15 cellular contexts compared by ENCODE assay signal in genomic region chr7:4191046-4191445, GRCh38.
DNase-seq lines count a peak whose midpoint lies in the region; ATAC-seq and TF ChIP-seq lines count a peak whose summit lies in the region.
"Had no signal": no experiment of that assay in that cellular context is flagged by ENCODE, and none has a peak within 500 bp of the region (broad histone marks: within the 10 kb centered on the region; RNA-seq: fewer than 3 reads in every experiment).

No MANE protein-coding gene starts in this region.

- intact Hi-C loops in upper lobe of right lung (cut with DNase I), result no loop called here

- peaks cover 10% of the 10 kb centered on the region for H3K4me1 Mint-ChIP-seq in GM23338
- no peaks in the 10 kb centered on the region for H3K4me1 Mint-ChIP-seq in natural killer cell treated with Interleukin-12 subunit alpha and Interleukin-12 subunit beta and Interleukin-15 and Interleukin-18, amount 100 ng/mL, for 72 hours (ENCODE audit: low read depth in 2 of 2)
- H3K4me1 Mint-ChIP-seq: CD14-positive monocyte had no signal

- H2AFZ ChIP-seq in GM23338, result no peak overlapping the region

- no peaks in the 10 kb centered on the region; the same call in 1 of the 2 replicates for H3K36me3 ChIP-seq in GM23338 (ENCODE audit: insufficient read depth)
- no peaks in the 10 kb centered on the region for H3K36me3 ChIP-seq in upper lobe of right lung

- H3K4me1 ChIP-seq in GM23338 (ENCODE audit: insufficient read depth) (no peaks in the 10 kb centered on the region), upper lobe of right lung (peaks cover 3% of the 10 kb centered on the region)
- H3K4me1 ChIP-seq: A549, Caco-2 had no signal

- CTCF ChIA-PET in RWPE1 (lab: Yijun Ruan, JAX), result interaction anchor here (0.7 kb wide), 1 partner anchor 10 kb away, joined by 5 read pairs; no protein-coding TSS in a partner anchor

- no peak for TF ChIP-seq CTCF in GM23338 (conservative IDR thresholded peaks at IDR 0.05; ENCODE audit: low read depth in 2 of 2)
- TF ChIP-seq CTCF in RWPE1 (conservative IDR thresholded peaks at IDR 0.05; ENCODE audit: low read depth), result no peak
- TF ChIP-seq CTCF in upper lobe of right lung (IDR thresholded peaks at IDR 0.05), result no peak

- no peaks in the 10 kb centered on the region; the same call in 2 of the 3 replicates for H3K9me3 Mint-ChIP-seq in GM23338
- H3K9me3 Mint-ChIP-seq in natural killer cell treated with Interleukin-12 subunit alpha and Interleukin-12 subunit beta and Interleukin-15 and Interleukin-18, amount 100 ng/mL, for 72 hours, result no peaks in the 10 kb centered on the region
- H3K9me3 Mint-ChIP-seq: CD8-positive, alpha-beta T cell had no signal

- H4K20me1 ChIP-seq in GM23338 (replicated peaks; ENCODE audit: insufficient read depth), result no peaks in the 10 kb centered on the region

- no peaks in the 10 kb centered on the region for H3K79me2 ChIP-seq in GM23338 (replicated peaks; ENCODE audit: insufficient read depth)

- H3K4me3 ChIP-seq in GM23338, result no peak overlapping the region
- H3K4me3 ChIP-seq in upper lobe of right lung, result no peak overlapping the region
- H3K4me3 ChIP-seq: A549 had no signal

- no peak overlapping the region for H3K27ac Mint-ChIP-seq in GM23338
- no peak overlapping the region for H3K27ac Mint-ChIP-seq in natural killer cell treated with Interleukin-12 subunit alpha and Interleukin-12 subunit beta and Interleukin-15 and Interleukin-18, amount 100 ng/mL, for 72 hours
- H3K27ac Mint-ChIP-seq: CD8-positive, alpha-beta T cell; HFFc6 had no signal

- peak; percentile 32 for ATAC-seq in GM23338
- peak; percentile 19 to 41 for ATAC-seq in natural killer cell treated with Interleukin-12 subunit alpha and Interleukin-12 subunit beta and Interleukin-15 and Interleukin-18, amount 100 ng/mL, for 72 hours
- peak; percentile 30 for ATAC-seq in upper lobe of right lung
- ATAC-seq in HG02840 (IDR thresholded peaks at IDR 0.05; ENCODE audit: low FRiP score, unreplicated experiment), result no peak
- ATAC-seq: CD8-positive, alpha-beta T cell; HepG2 had no signal

- H3K9me3 ChIP-seq in upper lobe of right lung, result no peaks in the 10 kb centered on the region
- H3K9me3 ChIP-seq: A549, Caco-2 had no signal

- no peak for DNase-seq in GM23338 (ENCODE audit: low spot score)
- DNase-seq in RWPE1 (ENCODE audit: low spot score), result no peak
- DNase-seq in natural killer cell treated with Interleukin-12 subunit alpha and Interleukin-12 subunit beta and Interleukin-15 and Interleukin-18, amount 100 ng/mL, for 72 hours (ENCODE audit: low spot score), result no peak
- no peak for DNase-seq in upper lobe of right lung
- no peak for DNase-seq in SIG-M5 (lab: John Stamatoyannopoulos, UW)
- DNase-seq in effector CD8-positive, alpha-beta T cell (lab: John Stamatoyannopoulos, UW), result no peak
- DNase-seq: Caco-2; CD8-positive, alpha-beta T cell; DMS53; HCEC 1CT; HFFc6 had no signal

- H3K4me3 Mint-ChIP-seq in GM23338, result no peak overlapping the region
- H3K4me3 Mint-ChIP-seq in natural killer cell treated with Interleukin-12 subunit alpha and Interleukin-12 subunit beta and Interleukin-15 and Interleukin-18, amount 100 ng/mL, for 72 hours, result no peak overlapping the region
- H3K4me3 Mint-ChIP-seq: CD14-positive monocyte; CD8-positive, alpha-beta T cell; HFFc6 had no signal

- no peak overlapping the region for H3K27ac ChIP-seq in GM23338 (ENCODE audit: low read depth)
- H3K27ac ChIP-seq in RWPE1, result peak overlapping the region; percentile 95
- H3K27ac ChIP-seq in upper lobe of right lung, result no peak overlapping the region
- H3K27ac ChIP-seq: A549 had no signal

- no peaks in the 10 kb centered on the region for H3K9me2 ChIP-seq in GM23338 (ENCODE audit: insufficient read depth)

- POLR2A ChIA-PET in RWPE1 (lab: Yijun Ruan, JAX; ENCODE audit: low non-redundant PET), result no interaction called here

- H3K4me2 ChIP-seq in GM23338, result no peak overlapping the region
- H3K4me2 ChIP-seq: A549 had no signal

- H3K27me3 Mint-ChIP-seq in GM23338 (ENCODE audit: insufficient read depth, low read depth, poor library complexity), result peaks cover 8% of the 10 kb centered on the region
- H3K27me3 Mint-ChIP-seq in natural killer cell treated with Interleukin-12 subunit alpha and Interleukin-12 subunit beta and Interleukin-15 and Interleukin-18, amount 100 ng/mL, for 72 hours, result peaks cover 0 to 2% of the 10 kb centered on the region in 2 donors

- H3K36me3 Mint-ChIP-seq in GM23338 (ENCODE audit: low read depth), result no peaks in the 10 kb centered on the region; the same call in 2 of the 3 replicates
- H3K36me3 Mint-ChIP-seq in natural killer cell treated with Interleukin-12 subunit alpha and Interleukin-12 subunit beta and Interleukin-15 and Interleukin-18, amount 100 ng/mL, for 72 hours, result no peaks in the 10 kb centered on the region
- H3K36me3 Mint-ChIP-seq: CD14-positive monocyte; CD8-positive, alpha-beta T cell had no signal

- H3K27me3 ChIP-seq in GM23338 (ENCODE audit: insufficient read depth), result no peaks in the 10 kb centered on the region
- H3K27me3 ChIP-seq in upper lobe of right lung, result no peaks in the 10 kb centered on the region

- H3F3A ChIP-seq in GM23338 (replicated peaks; ENCODE audit: low read depth), result no peaks in the 10 kb centered on the region

TF ChIP-seq in GM23338, 12 proteins besides CTCF, POLR2A, EP300 and RAD21 (continues in another document):
- TF ChIP-seq EZH2 (IDR thresholded peaks at IDR 0.05; ENCODE audit: low read depth, unreplicated experiment), result no peak
- no peak for TF ChIP-seq ZNF114 (CRISPR knock-in tag; IDR thresholded peaks at IDR 0.05)
- TF ChIP-seq STAT1 (IDR thresholded peaks at IDR 0.05; ENCODE audit: unreplicated experiment), result no peak
- no peak for TF ChIP-seq CREB1 (CRISPR knock-in tag; IDR thresholded peaks at IDR 0.05; ENCODE audit: low read depth)
- no peak for TF ChIP-seq REST (IDR thresholded peaks at IDR 0.05; ENCODE audit: unreplicated experiment)
- TF ChIP-seq ETS1 (IDR thresholded peaks at IDR 0.05), result no peak
- TF ChIP-seq POLR2AphosphoS5 (IDR thresholded peaks at IDR 0.05; ENCODE audit: low read depth), result no peak
